1 cellular context compared by ENCODE assay signal in genomic region chr15:92809880-92810361, GRCh38.
TF ChIP-seq lines count a peak whose summit lies in the region.

No MANE protein-coding gene starts in this region.

TF ChIP-seq in A549, 52 proteins besides CTCF, POLR2A, EP300 and RAD21 (continued from another document):
- TF ChIP-seq EHF (CRISPR knock-in tag; IDR thresholded peaks at IDR 0.05): peak; percentile 15; the same call in 1 of the 2 replicates
- no peak for TF ChIP-seq FOSL2 (IDR thresholded peaks at IDR 0.05)
- TF ChIP-seq FOSL2 (CRISPR knock-in tag; IDR thresholded peaks at IDR 0.05): no peak; the same call in 1 of the 2 replicates
- TF ChIP-seq NR3C1 (IDR thresholded peaks at IDR 0.05): no peak
- no peak for TF ChIP-seq HDAC2 (IDR thresholded peaks at IDR 0.05)
- TF ChIP-seq MAX (IDR thresholded peaks at IDR 0.05): no peak
- TF ChIP-seq RFX5 (IDR thresholded peaks at IDR 0.05): no peak
- no peak for TF ChIP-seq NFE2L2 (conservative IDR thresholded peaks at IDR 0.05; ENCODE audit: low read length)
- TF ChIP-seq FOXS1 (CRISPR knock-in tag; IDR thresholded peaks at IDR 0.05): 0 out of 2 replicates have a peak, but pooled peaks have one; percentile 49
- TF ChIP-seq KDM5A (IDR thresholded peaks at IDR 0.05): no peak
- TF ChIP-seq, protein P1, sequence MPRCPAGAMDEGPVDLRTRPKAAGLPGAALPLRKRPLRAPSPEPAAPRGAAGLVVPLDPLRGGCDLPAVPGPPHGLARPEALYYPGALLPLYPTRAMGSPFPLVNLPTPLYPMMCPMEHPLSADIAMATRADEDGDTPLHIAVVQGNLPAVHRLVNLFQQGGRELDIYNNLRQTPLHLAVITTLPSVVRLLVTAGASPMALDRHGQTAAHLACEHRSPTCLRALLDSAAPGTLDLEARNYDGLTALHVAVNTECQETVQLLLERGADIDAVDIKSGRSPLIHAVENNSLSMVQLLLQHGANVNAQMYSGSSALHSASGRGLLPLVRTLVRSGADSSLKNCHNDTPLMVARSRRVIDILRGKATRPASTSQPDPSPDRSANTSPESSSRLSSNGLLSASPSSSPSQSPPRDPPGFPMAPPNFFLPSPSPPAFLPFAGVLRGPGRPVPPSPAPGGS (IDR thresholded peaks at IDR 0.05): no peak
- 0 out of 2 replicates have a peak, but pooled peaks have one; percentile 21 for TF ChIP-seq TFCP2L1 (CRISPR knock-in tag; IDR thresholded peaks at IDR 0.05)
- no peak for TF ChIP-seq ESRRA (IDR thresholded peaks at IDR 0.05; ENCODE audit: borderline replicate concordance, low read length)
- TF ChIP-seq HOXA7 (CRISPR knock-in tag; IDR thresholded peaks at IDR 0.05): no peak
- no peak for TF ChIP-seq NPAS2 (CRISPR knock-in tag; IDR thresholded peaks at IDR 0.05; ENCODE audit: borderline replicate concordance)
- no peak for TF ChIP-seq CBX2 (IDR thresholded peaks at IDR 0.05; ENCODE audit: borderline replicate concordance, low read depth)
- TF ChIP-seq JUNB (IDR thresholded peaks at IDR 0.05): no peak
